In genomic region chr10:15097011-15097812, GRCh38 we compare ENCODE assay signal across 1 cellular context.
TF ChIP-seq lines count a peak whose summit lies in the region.

TSS of gene RPP38 (plus strand) at chr10:15097355. CDS start at chr10:15103315, 5,960 bp downstream.

TF ChIP-seq in GM12878, 131 proteins besides CTCF, POLR2A, EP300 and RAD21 (continued from another document and continues in another):
- peak; percentile 79 for TF ChIP-seq MXI1 (IDR thresholded peaks at IDR 0.05; ENCODE audit: low read depth, low read length)
- TF ChIP-seq NBN (IDR thresholded peaks at IDR 0.05), result 0 out of 2 replicates have a peak, but pooled peaks have one; percentile 60
- 0 out of 2 replicates have a peak, but pooled peaks have one; percentile 30 for TF ChIP-seq E2F4 (IDR thresholded peaks at IDR 0.05; ENCODE audit: low read depth, low read length)
- TF ChIP-seq RUNX3 (IDR thresholded peaks at IDR 0.05; ENCODE audit: low read length), result peak; percentile 35
- peak; percentile 38 for TF ChIP-seq E4F1 (IDR thresholded peaks at IDR 0.05; ENCODE audit: borderline replicate concordance, partially characterized antibody)
- TF ChIP-seq KDM1A (IDR thresholded peaks at IDR 0.05; ENCODE audit: borderline replicate concordance), result no peak
- peak; percentile 36 for TF ChIP-seq USF1 (IDR thresholded peaks at IDR 0.05; ENCODE audit: borderline replicate concordance, extremely low read length, insufficient read depth, low read depth, low read length)
- peak; percentile 99 for TF ChIP-seq IKZF1 (conservative IDR thresholded peaks at IDR 0.05)
- peak; percentile 90 for TF ChIP-seq POLR2AphosphoS5 (IDR thresholded peaks at IDR 0.05; ENCODE audit: low read length)
- no peak for TF ChIP-seq ATF7 (IDR thresholded peaks at IDR 0.05; ENCODE audit: low read depth)
- TF ChIP-seq TARDBP (IDR thresholded peaks at IDR 0.05; ENCODE audit: borderline replicate concordance), result 0 out of 2 replicates have a peak, but pooled peaks have one; percentile 38
- no peak for TF ChIP-seq SUZ12 (IDR thresholded peaks at IDR 0.05; ENCODE audit: unreplicated experiment)
- TF ChIP-seq STAT1 (conservative IDR thresholded peaks at IDR 0.05), result no peak
- peak; percentile 70 to 93; a peak in 3 of 4 replicates for TF ChIP-seq BHLHE40 (IDR thresholded peaks at IDR 0.05; ENCODE audit: borderline replicate concordance in 1 of 2, low read depth in 2 of 2, low read length in 1 of 2)
- peak; percentile 88 for TF ChIP-seq NRF1 (conservative IDR thresholded peaks at IDR 0.05; ENCODE audit: low read depth, low read length)
- no peak for TF ChIP-seq KAT2A (conservative IDR thresholded peaks at IDR 0.05; ENCODE audit: control insufficient read depth, low read depth, low read length)
- TF ChIP-seq EGR1 (IDR thresholded peaks at IDR 0.05; ENCODE audit: borderline replicate concordance in 1 of 2, low read depth in 2 of 2, low read length in 2 of 2), result peak in 1 of 2 experiments; percentile 98; a peak in 2 of 3 replicates
- TF ChIP-seq SPI1 (IDR thresholded peaks at IDR 0.05; ENCODE audit: borderline replicate concordance, insufficient read depth, low read depth, low read length), result peak; percentile 64; the same call in 1 of the 2 replicates
- TF ChIP-seq CHD1 (IDR thresholded peaks at IDR 0.05; ENCODE audit: low read depth, low read length), result peak; percentile 86; the same call in 1 of the 2 replicates
- peak; percentile 80; the same call in 1 of the 2 replicates for TF ChIP-seq SMARCA5 (IDR thresholded peaks at IDR 0.05)
- TF ChIP-seq TAF1 (IDR thresholded peaks at IDR 0.05; ENCODE audit: borderline replicate concordance, low read depth, low read length), result peak; percentile 77
- TF ChIP-seq MTA2 (IDR thresholded peaks at IDR 0.05; ENCODE audit: low read depth), result no peak
- peak; percentile 70; the same call in 1 of the 2 replicates for TF ChIP-seq CREB1 (IDR thresholded peaks at IDR 0.05; ENCODE audit: low read depth)
- TF ChIP-seq BACH1 (IDR thresholded peaks at IDR 0.05; ENCODE audit: borderline replicate concordance), result peak; percentile 76; the same call in 1 of the 2 replicates
- no peak for TF ChIP-seq RFX5 (IDR thresholded peaks at IDR 0.05; ENCODE audit: low read depth, low read length)
- 0 out of 2 replicates have a peak, but pooled peaks have one; percentile 48 for TF ChIP-seq FOXK2 (IDR thresholded peaks at IDR 0.05)
- TF ChIP-seq NR2C1 (IDR thresholded peaks at IDR 0.05), result peak; percentile 60
- TF ChIP-seq GABPA (IDR thresholded peaks at IDR 0.05; ENCODE audit: low read depth), result peak; percentile 65; the same call in 1 of the 2 replicates
- TF ChIP-seq MEF2B (IDR thresholded peaks at IDR 0.05; ENCODE audit: partially characterized antibody, poor library complexity, severe bottlenecking), result peak; percentile 25
- TF ChIP-seq POLR2AphosphoS2 (IDR thresholded peaks at IDR 0.05; ENCODE audit: low read depth, low read length), result peak; percentile 73; the same call in 1 of the 2 replicates
- TF ChIP-seq HCFC1 (IDR thresholded peaks at IDR 0.05; ENCODE audit: low read length), result 0 out of 2 replicates have a peak, but pooled peaks have one; percentile 7
- peak; percentile 70 for TF ChIP-seq NR2F1 (conservative IDR thresholded peaks at IDR 0.05)
- peak; percentile 60; the same call in 1 of the 2 replicates for TF ChIP-seq ZBTB11 (CRISPR knock-in tag; IDR thresholded peaks at IDR 0.05)
- TF ChIP-seq SMAD5 (IDR thresholded peaks at IDR 0.05; ENCODE audit: low read depth), result peak; percentile 67; the same call in 1 of the 2 replicates
- TF ChIP-seq TCF3 (IDR thresholded peaks at IDR 0.05; ENCODE audit: borderline replicate concordance, insufficient read depth, low read depth, low read length), result peak; percentile 66; the same call in 1 of the 2 replicates
- peak; percentile 93; the same call in 1 of the 2 replicates for TF ChIP-seq LARP7 (IDR thresholded peaks at IDR 0.05)
- peak; percentile 86 for TF ChIP-seq DPF2 (IDR thresholded peaks at IDR 0.05)
- no peak for TF ChIP-seq MEF2A (IDR thresholded peaks at IDR 0.05; ENCODE audit: insufficient read depth, low read depth, low read length)
- peak; percentile 72 for TF ChIP-seq SIN3A (IDR thresholded peaks at IDR 0.05; ENCODE audit: low read depth, low read length)
- TF ChIP-seq ZZZ3 (IDR thresholded peaks at IDR 0.05; ENCODE audit: control insufficient read depth, insufficient read length, low read depth), result no peak
- TF ChIP-seq PML (IDR thresholded peaks at IDR 0.05; ENCODE audit: low read length), result peak; percentile 91
- peak in 1 of 2 experiments; percentile 93; a peak in 2 of 4 replicates for TF ChIP-seq ETV6 (conservative IDR thresholded peaks at IDR 0.05 in 1 of 2, IDR thresholded peaks at IDR 0.05 in 1 of 2; ENCODE audit: borderline replicate concordance in 1 of 2, low read depth in 1 of 2)
- TF ChIP-seq MTA3 (IDR thresholded peaks at IDR 0.05; ENCODE audit: borderline replicate concordance, low read length), result no peak
- TF ChIP-seq KLF5 (IDR thresholded peaks at IDR 0.05; ENCODE audit: partially characterized antibody), result peak; percentile 34
- TF ChIP-seq NKRF (conservative IDR thresholded peaks at IDR 0.05), result peak; percentile 94
- TF ChIP-seq SP1 (IDR thresholded peaks at IDR 0.05; ENCODE audit: low read depth, low read length), result peak; percentile 38
- TF ChIP-seq MAX (IDR thresholded peaks at IDR 0.05; ENCODE audit: low read depth, low read length), result peak; percentile 75
- no peak for TF ChIP-seq BCLAF1 (IDR thresholded peaks at IDR 0.05)
- TF ChIP-seq CBFB (IDR thresholded peaks at IDR 0.05; ENCODE audit: low read depth), result no peak
- 0 out of 2 replicates have a peak, but pooled peaks have one; percentile 19 for TF ChIP-seq RB1 (IDR thresholded peaks at IDR 0.05; ENCODE audit: borderline replicate concordance)
- peak; percentile 71; the same call in 1 of the 2 replicates for TF ChIP-seq ASH2L (IDR thresholded peaks at IDR 0.05; ENCODE audit: borderline replicate concordance, low read depth)
- TF ChIP-seq BRCA1 (IDR thresholded peaks at IDR 0.05; ENCODE audit: low read depth, low read length), result peak; percentile 73
- peak; percentile 62; the same call in 1 of the 2 replicates for TF ChIP-seq CBX5 (IDR thresholded peaks at IDR 0.05; ENCODE audit: low read depth)
